Comparison of ENCODE assay signal across 8 cellular contexts in genomic region chr1:179706339-179706941, GRCh38. TPM values are rescaled to one million over a fixed set of nuclear protein-coding genes. Genes with fewer than 3 reads are reported as not detected.
DNase-seq lines count a peak whose midpoint lies in the region; ATAC-seq and TF ChIP-seq lines count a peak whose summit lies in the region.

No MANE protein-coding gene starts in this region.

- H3K27me3 Mint-ChIP-seq in mesothelial cell of epicardium (ENCODE audit: low read depth): no peaks in the 10 kb centered on the region

- TF ChIP-seq CTCF in mesothelial cell of epicardium (IDR thresholded peaks at IDR 0.05; ENCODE audit: unreplicated experiment): peak; percentile 83

- H3K9me3 Mint-ChIP-seq in mesothelial cell of epicardium: no peaks in the 10 kb centered on the region

- no peak overlapping the region for H3K27ac Mint-ChIP-seq in mesothelial cell of epicardium

- DNase-seq in AG20443 (ENCODE audit: low spot score): peak; percentile 73
- DNase-seq in NCI-H2227 treated with DMSO at 0.1 percent for 48 hours (lab: John Stamatoyannopoulos, UW): peak; percentile 73
- DNase-seq in activated CD4-positive, CD25-positive, alpha-beta regulatory T cell treated with anti-CD3 and anti-CD28 coated beads, Interleukin-2, amount 50 U/mL, for 72 hours: peak; percentile 52
- peak; percentile 59 to 74 for DNase-seq in dermis microvascular lymphatic vessel endothelial cell (ENCODE audit: low read depth in 2 of 2)
- peak in 1 of 2 experiments; percentile 74 for DNase-seq in mesothelial cell of epicardium (ENCODE audit: low spot score in 2 of 2, unreplicated experiment in 2 of 2)
- DNase-seq in stimulated activated naive CD4-positive, alpha-beta T cell treated with Interleukin-2 at 50 U/mL for 16 hours (lab: John Stamatoyannopoulos, UW): peak; percentile 26

- no peak overlapping the region for H3K4me3 Mint-ChIP-seq in mesothelial cell of epicardium

- peaks cover 28% of the 10 kb centered on the region for H3K4me1 Mint-ChIP-seq in mesothelial cell of epicardium

- no peaks in the 10 kb centered on the region for H3K36me3 Mint-ChIP-seq in mesothelial cell of epicardium

- ATAC-seq in GM19397 (IDR thresholded peaks at IDR 0.05; ENCODE audit: unreplicated experiment) (peak; percentile 41), HG02870 (IDR thresholded peaks at IDR 0.05; ENCODE audit: unreplicated experiment) (no peak)

RNA-seq across cellular contexts. Expression of gene FAM163A, which starts 36.7 kb away (rescaled TPM):
- total RNA-seq in dermis microvascular lymphatic vessel endothelial cell: 0.13 and 0.51 TPM in 2 replicates
- 10.1 to 10.2 TPM (median 10.1 TPM) in 3 replicates for total RNA-seq in mesothelial cell of epicardium
